ENCODE assay signal across 8 cellular contexts in the genomic region with DNA sequence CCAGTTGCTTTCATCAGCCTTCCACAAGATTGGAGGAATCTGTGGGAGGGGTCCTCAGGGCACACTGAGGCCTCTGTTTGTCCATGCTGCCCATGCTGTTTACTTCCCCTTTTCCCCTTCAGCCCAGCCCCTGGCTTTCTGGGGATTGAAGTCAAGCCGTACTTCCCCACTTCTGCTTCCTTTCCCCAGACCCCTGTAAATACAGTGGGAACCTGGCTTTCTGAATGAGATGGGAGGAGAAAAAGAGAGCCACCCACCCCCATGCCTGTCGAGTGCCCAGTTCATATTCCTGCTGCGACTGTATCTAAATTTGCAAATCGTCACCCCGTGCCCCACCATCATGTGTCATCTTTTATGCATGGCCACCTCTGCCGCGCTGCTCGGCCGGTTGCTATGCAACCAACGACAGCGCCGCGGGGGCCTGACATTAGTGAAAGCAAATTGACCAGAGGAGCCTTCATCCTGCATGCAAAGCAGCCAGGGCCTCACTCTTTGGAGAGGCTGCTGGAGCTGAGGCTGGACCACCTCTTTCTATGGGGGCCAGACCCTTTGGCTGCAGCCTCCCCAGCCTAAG.
A peak's percentile ranks its signal among the peaks of the same experiment; 100 is the strongest.
DNase-seq lines count a peak whose midpoint lies in the region; ATAC-seq lines count a peak whose summit lies in the region.

No MANE protein-coding gene starts in this region.

- H3K4me1 ChIP-seq in iPS-18a (ENCODE audit: control insufficient read depth, low read depth, low read length), result peaks cover 12% of the 10 kb centered on the region

- H3K27ac ChIP-seq in iPS-18a (ENCODE audit: low read length), result no peak overlapping the region

- H3K36me3 ChIP-seq in iPS-18a (ENCODE audit: control insufficient read depth, low read depth, low read length), result no peaks in the 10 kb centered on the region

- peak overlapping the region; percentile 37 for H3K4me3 ChIP-seq in iPS-18a (ENCODE audit: low read length)

- DNase-seq in NCI-H187 treated with DMSO at 0.1 percent for 48 hours (lab: John Stamatoyannopoulos, UW), result peak; percentile 43
- DNase-seq in activated effector memory CD4-positive, alpha-beta T cell treated with anti-CD3 and anti-CD28 coated beads, Interleukin-2, amount 50 U/mL, for 16 hours, result no peak
- no peak for DNase-seq in hepatic stellate cell (ENCODE audit: low spot score)
- no peak for DNase-seq in RPMI8226

- ATAC-seq in GM18508 (IDR thresholded peaks at IDR 0.05; ENCODE audit: insufficient read depth, unreplicated experiment) (peak; percentile 49), HG02642 (IDR thresholded peaks at IDR 0.05; ENCODE audit: poor library complexity, unreplicated experiment) (peak; percentile 80), HG03439 (IDR thresholded peaks at IDR 0.05; ENCODE audit: unreplicated experiment) (no peak)

- H3K27me3 ChIP-seq in iPS-18a (ENCODE audit: control insufficient read depth, insufficient read depth, low read length), result no peaks in the 10 kb centered on the region

- H3K9ac ChIP-seq in iPS-18a (ENCODE audit: low read length), result no peak overlapping the region

- H3K9me3 ChIP-seq in iPS-18a (ENCODE audit: control insufficient read depth, low read depth, low read length), result no peaks in the 10 kb centered on the region
